8 cellular contexts compared by ENCODE assay signal in the genomic region with DNA sequence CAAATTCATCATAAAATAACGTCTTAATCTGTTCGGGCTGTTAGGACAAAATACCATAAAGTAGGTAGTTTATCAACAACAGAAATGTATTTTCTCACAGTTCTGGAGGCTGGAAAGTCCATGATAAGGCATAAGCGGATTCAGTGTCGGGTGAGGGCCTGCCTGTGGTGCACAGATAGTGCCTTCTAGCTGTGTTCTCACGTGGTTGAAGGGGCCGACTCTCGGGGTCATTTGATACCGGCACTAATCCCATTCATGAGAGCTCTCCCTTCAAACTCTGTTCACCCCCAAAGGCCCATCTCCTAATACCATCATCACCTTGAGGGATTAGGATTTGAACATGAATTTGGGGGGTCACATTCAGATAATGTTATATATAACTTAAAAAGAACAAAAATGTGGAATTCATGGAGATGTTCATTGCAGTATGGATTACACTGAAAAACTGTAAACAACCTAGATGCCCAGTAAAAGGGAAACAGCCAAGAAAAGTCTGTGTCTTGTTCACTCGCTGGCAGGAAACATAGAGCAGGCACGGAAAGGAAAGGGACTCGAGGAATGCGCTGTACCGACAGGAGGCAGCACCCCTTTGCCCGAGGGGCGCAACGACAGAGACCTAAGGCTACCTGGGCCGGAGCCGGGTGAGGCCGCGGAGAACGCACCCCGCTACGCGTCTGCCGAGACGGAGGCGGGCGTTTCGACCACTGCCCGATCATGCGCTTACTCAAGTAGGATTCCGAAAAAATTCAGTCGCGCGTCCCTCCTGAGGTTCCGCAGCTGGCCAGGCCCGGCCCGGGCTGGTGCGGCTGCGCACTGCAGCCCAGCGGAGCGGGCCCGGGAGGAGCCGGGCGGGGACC. TPM values are rescaled to one million over a fixed set of nuclear protein-coding genes. Genes with fewer than 3 reads are reported as not detected.
DNase-seq lines count a peak whose midpoint lies in the region; ATAC-seq and TF ChIP-seq lines count a peak whose summit lies in the region.

No MANE protein-coding gene starts in this region.

- peak; percentile 72 for ATAC-seq in GM18868 (IDR thresholded peaks at IDR 0.05; ENCODE audit: unreplicated experiment)
- ATAC-seq in HG03097 (IDR thresholded peaks at IDR 0.05; ENCODE audit: low FRiP score, unreplicated experiment) = peak; percentile 64
- peak; percentile 86 for ATAC-seq in left colon

- H3K4me3 ChIP-seq in AG10803 (ENCODE audit: low read length) = peak overlapping the region; percentile 80
- peak overlapping the region; percentile 74 for H3K4me3 ChIP-seq in choroid plexus epithelial cell (ENCODE audit: low read depth, low read length)

- peak; percentile 76 for DNase-seq in AG10803 (ENCODE audit: low read depth)
- peak; percentile 79 for DNase-seq in NCI-H2227 (lab: John Stamatoyannopoulos, UW; ENCODE audit: unreplicated experiment)
- peak; percentile 53 to 59 for DNase-seq in activated CD4-positive, alpha-beta T cell treated with anti-CD3 and anti-CD28 coated beads for 24 hours (ENCODE audit: low read depth in 2 of 2)
- DNase-seq in choroid plexus epithelial cell (ENCODE audit: low read depth) = peak; percentile 76
- peak; percentile 81 to 87 for DNase-seq in left colon
- peak; percentile 65 for DNase-seq in stimulated activated CD4-positive, alpha-beta T cell treated with anti-CD3 and anti-CD28 coated beads, Interleukin-1b, Interleukin-23, amount 100 ng/mL, for 48 hours

- TF ChIP-seq CTCF in AG10803 (conservative IDR thresholded peaks at IDR 0.05; ENCODE audit: low read length) (peak; percentile 76), choroid plexus epithelial cell (conservative IDR thresholded peaks at IDR 0.05; ENCODE audit: low read depth, low read length) (peak; percentile 85)

- intact Hi-C loops in left colon (cut with DNase I, micrococcal nuclease) = no loop called here

RNA-seq across cellular contexts. Expression of a gene that starts 1.1 kb away (rescaled TPM):
- 10 to 100 TPM; 48.4 to 63.7 TPM for total RNA-seq in left colon

RNA-seq across cellular contexts. Expression of a gene that starts 17.7 kb away (rescaled TPM):
- 1 to 10 TPM; 5.1 to 10.0 TPM for total RNA-seq in left colon

RNA-seq across cellular contexts. Expression of a gene that starts 30.3 kb away (rescaled TPM):
- total RNA-seq in left colon = 10 to 100 TPM; 17.3 to 17.5 TPM

RNA-seq across cellular contexts. Expression of a gene that starts 33.1 kb away (rescaled TPM):
- total RNA-seq in left colon = 10 to 100 TPM; 53.0 to 58.1 TPM

RNA-seq across cellular contexts. Expression of a gene that starts 33.6 kb away (rescaled TPM):
- total RNA-seq in left colon = 100 to 1,000 TPM in 1 of 2 donors, 10 to 100 TPM in 1; 74.0 to 101 TPM

Comparison
In these comparisons a context has a peak if more than half of its experiments do, and no peak if none do; other contexts are left out.
1. Peak in every context shown above with its lines: DNase-seq, ATAC-seq and H3K4me3 ChIP-seq.